Comparison of ENCODE assay signal across 25 cellular contexts in genomic region chr2:68340631-68341329, GRCh38. TPM values are rescaled to one million over a fixed set of nuclear protein-coding genes. Genes with fewer than 3 reads are reported as not detected.
"Had no signal": no experiment of that assay in that cellular context is flagged by ENCODE, and none has a peak within 500 bp of the region (broad histone marks: within the 10 kb centered on the region; RNA-seq: fewer than 3 reads in every experiment).

No MANE protein-coding gene starts in this region.

- ATAC-seq: activated T-cell treated with anti-CD3 and anti-CD28 coated beads, Interleukin-2, amount 50 U/mL, for 4 hours; gastroesophageal sphincter; heart left ventricle; left lobe of liver; naive thymus-derived CD4-positive, alpha-beta T cell; pancreas; psoas muscle; right cardiac atrium; T-helper 17 cell had no signal

- DNase-seq: activated CD4-positive, alpha-beta T cell treated with anti-CD3 and anti-CD28 coated beads for 4 hours; activated CD4-positive, alpha-beta T cell treated with anti-CD3 and anti-CD28 coated beads, Interleukin-2, amount 50 U/mL, for 48 hours; activated CD4-positive, CD25-positive, alpha-beta regulatory T cell; activated CD8-positive, alpha-beta memory T cell treated with anti-CD3 and anti-CD28 coated beads, Interleukin-2, amount 50 U/mL, for 48 hours; activated naive CD4-positive, alpha-beta T cell; activated naive CD8-positive, alpha-beta T cell treated with anti-CD3 and anti-CD28 coated beads for 36 hours; activated T-cell treated with anti-CD3 and anti-CD28 coated beads, Interleukin-2, amount 50 U/mL, for 4 hours; cerebellar nuclear complex; cortex of kidney; heart left ventricle; naive thymus-derived CD4-positive, alpha-beta T cell; pancreas; psoas muscle; right cardiac atrium; stimulated activated CD4-positive, alpha-beta T cell treated with anti-CD3 and anti-CD28 coated beads, Interleukin-12 subunit alpha, Interleukin-12 subunit beta, amount 100 ng/mL, for 4 hours; substantia nigra; T-helper 17 cell; transverse colon had no signal

- H3K27ac ChIP-seq: epithelial cell of prostate, gastroesophageal sphincter, heart left ventricle, neural progenitor cell, pancreas, psoas muscle, transverse colon had no signal

RNA-seq across cellular contexts. Expression of gene CNRIP1, which starts 21.0 kb away (rescaled TPM):
- total RNA-seq: activated CD8-positive, alpha-beta memory T cell treated with anti-CD3 and anti-CD28 coated beads for 36 hours; activated naive CD8-positive, alpha-beta T cell treated with anti-CD3 and anti-CD28 coated beads for 36 hours; activated T-helper 2 cell treated with anti-CD3 and anti-CD28 coated beads, Interferon-gamma antibody, Interleukin-2, Interleukin-4, amounts not matched to agents 10 μg/mL and 5 μg/mL and 100 μg/mL, durations not matched to agents 14 hours and 24 hours and 36 hours had no signal

RNA-seq across cellular contexts. Expression of gene PLEK, which starts 24.3 kb away (rescaled TPM):
- total RNA-seq: bronchial epithelial cell had no signal
